In genomic region chr1:234325878-234326492, GRCh38 we compare ENCODE assay signal across 8 cellular contexts. TPM values are rescaled to one million over a fixed set of nuclear protein-coding genes. Genes with fewer than 3 reads are reported as not detected.
A peak's percentile ranks its signal among the peaks of the same experiment; 100 is the strongest.
DNase-seq lines count a peak whose midpoint lies in the region; ATAC-seq and TF ChIP-seq lines count a peak whose summit lies in the region.

No MANE protein-coding gene starts in this region.

- H3K36me3 Mint-ChIP-seq in neural progenitor cell = no peaks in the 10 kb centered on the region

- H3K27me3 Mint-ChIP-seq in neural progenitor cell (ENCODE audit: insufficient read depth, low read depth) = peaks cover 6% of the 10 kb centered on the region

- H3K9me3 ChIP-seq in neural progenitor cell (ENCODE audit: low read depth) (no peaks in the 10 kb centered on the region), A673 (ENCODE audit: low read depth, low read length, poor library complexity, severe bottlenecking) (no peaks in the 10 kb centered on the region)

- CTCF ChIA-PET in A673 (lab: Charles Lee) = interaction anchor here (0.7 to 1.8 kb wide), 4 partner anchors 16 to 613 kb away, joined by 4 to 13 read pairs (median 8); no protein-coding TSS in a partner anchor

- no peaks in the 10 kb centered on the region for H3F3A ChIP-seq in neural progenitor cell (ENCODE audit: low read depth)

- peak; percentile 32 for DNase-seq in activated naive CD4-positive, alpha-beta T cell treated with anti-CD3 and anti-CD28 coated beads, Interleukin-2, amount 50 U/mL, for 16 hours
- no peak for DNase-seq in neural progenitor cell (ENCODE audit: low spot score)
- no peak for DNase-seq in putamen (ENCODE audit: low spot score)
- no peak for DNase-seq in A673 (ENCODE audit: low spot score)
- DNase-seq in GOT3 (lab: John Stamatoyannopoulos, UW) = no peak
- DNase-seq in NCI-H2081 treated with DMSO at 0.1 percent for 48 hours (lab: John Stamatoyannopoulos, UW) = no peak

- peaks cover 12% of the 10 kb centered on the region for H3K4me1 Mint-ChIP-seq in neural progenitor cell

- no peak overlapping the region for H3K9ac ChIP-seq in neural progenitor cell

- H3K4me1 ChIP-seq in neural progenitor cell (peaks cover 12% of the 10 kb centered on the region), A673 (ENCODE audit: insufficient read depth, low read length, poor library complexity, severe bottlenecking) (peaks cover 5% of the 10 kb centered on the region)

- no peaks in the 10 kb centered on the region for H3K79me2 ChIP-seq in neural progenitor cell (ENCODE audit: low read depth)

- H3K36me3 ChIP-seq in neural progenitor cell = no peaks in the 10 kb centered on the region
- no peaks in the 10 kb centered on the region for H3K36me3 ChIP-seq in A673 (ENCODE audit: insufficient read depth, low read length, poor library complexity, severe bottlenecking)

- POLR2A ChIA-PET in A673 (lab: Charles Lee; ENCODE audit: low non-redundant PET) = no interaction called here

- H3K27ac ChIP-seq in neural progenitor cell (no peak overlapping the region), A673 (ENCODE audit: low read depth, low read length, poor library complexity, severe bottlenecking) (no peak overlapping the region)

- no peak overlapping the region for H3K27ac Mint-ChIP-seq in neural progenitor cell

- H3K27me3 ChIP-seq in neural progenitor cell (peaks cover 31% of the 10 kb centered on the region), A673 (replicated peaks; ENCODE audit: insufficient read depth, low read depth, low read length, poor library complexity) (no peaks in the 10 kb centered on the region)

- BruUV-seq in A673 (replicated peaks; lab: Mats Ljungman, UMichigan) = no TSS peak

- peak overlapping the region; percentile 92 for H2AFZ ChIP-seq in neural progenitor cell (replicated peaks)

- no peak overlapping the region for H3K4me3 Mint-ChIP-seq in neural progenitor cell

- TF ChIP-seq CTCF in neural progenitor cell (IDR thresholded peaks at IDR 0.05) = no peak
- TF ChIP-seq CTCF in A673 (conservative IDR thresholded peaks at IDR 0.05; ENCODE audit: low read depth, low read length) = no peak

- intact Hi-C loops in A673 (cut with micrococcal nuclease; ENCODE audit: unreplicated experiment) = loop anchor here (2.0 to 5.0 kb wide), 2 partner anchors 171 to 199 kb away; no protein-coding TSS in a partner anchor

- ATAC-seq in GM18511 (IDR thresholded peaks at IDR 0.05; ENCODE audit: unreplicated experiment) (peak; percentile 61), HG02973 (IDR thresholded peaks at IDR 0.05; ENCODE audit: unreplicated experiment) (peak; percentile 35)

- no peaks in the 10 kb centered on the region for H4K20me1 ChIP-seq in neural progenitor cell (ENCODE audit: low read depth)

- H3K9me3 Mint-ChIP-seq in neural progenitor cell = no peaks in the 10 kb centered on the region

- H3K4me3 ChIP-seq in neural progenitor cell (peak overlapping the region; percentile 34), A673 (ENCODE audit: low read depth, low read length, poor library complexity, severe bottlenecking) (no peak overlapping the region)

- peak overlapping the region; percentile 58 for H3K4me2 ChIP-seq in neural progenitor cell

RNA-seq across cellular contexts. Expression of gene COA6, which starts 47.3 kb away (rescaled TPM):
- 34.8 and 36.0 TPM in 2 replicates for total RNA-seq in neural progenitor cell (ENCODE audit: low replicate concordance)
- 75.3 and 88.4 TPM in 2 replicates for total RNA-seq in A673 (2021)
